Comparison of ENCODE assay signal across 1 cellular context in genomic region chr19:33767898-33768413, GRCh38.
TF ChIP-seq lines count a peak whose summit lies in the region.

No MANE protein-coding gene starts in this region.

TF ChIP-seq in HepG2, 621 proteins besides CTCF, POLR2A, EP300 and RAD21 (continued from another document and continues in another):
- TF ChIP-seq HBP1 (CRISPR knock-in tag; IDR thresholded peaks at IDR 0.05; ENCODE audit: low read depth) (0 out of 2 replicates have a peak, but pooled peaks have one; percentile 71), ZNF230 (CRISPR knock-in tag; IDR thresholded peaks at IDR 0.05) (peak; percentile 83; the same call in 1 of the 2 replicates), SP140L (CRISPR knock-in tag; IDR thresholded peaks at IDR 0.05; ENCODE audit: borderline replicate concordance) (peak; percentile 68; the same call in 1 of the 2 replicates), ZBTB44 (CRISPR knock-in tag; IDR thresholded peaks at IDR 0.05) (0 out of 2 replicates have a peak, but pooled peaks have one; percentile 45), NFKB2 (CRISPR knock-in tag; IDR thresholded peaks at IDR 0.05; ENCODE audit: borderline replicate concordance) (peak; percentile 73; the same call in 1 of the 2 replicates), TBX2 (CRISPR knock-in tag; IDR thresholded peaks at IDR 0.05; ENCODE audit: borderline replicate concordance) (peak; percentile 42; the same call in 1 of the 2 replicates), MXD3 (CRISPR knock-in tag; IDR thresholded peaks at IDR 0.05) (peak; percentile 63; the same call in 1 of the 2 replicates), GABPA (IDR thresholded peaks at IDR 0.05; ENCODE audit: low read depth, low read length) (no peak), GABPA (CRISPR knock-in tag; IDR thresholded peaks at IDR 0.05; ENCODE audit: low read depth) (no peak; the same call in 1 of the 2 replicates), HCFC1 (IDR thresholded peaks at IDR 0.05; ENCODE audit: low read depth, low read length) (no peak), TEF (CRISPR knock-in tag; IDR thresholded peaks at IDR 0.05) (0 out of 2 replicates have a peak, but pooled peaks have one; percentile 67), NFIC (IDR thresholded peaks at IDR 0.05; ENCODE audit: low read length) (no peak), MAZ (IDR thresholded peaks at IDR 0.05; ENCODE audit: borderline replicate concordance, low read depth, low read length) (no peak), MAZ (CRISPR knock-in tag; IDR thresholded peaks at IDR 0.05; ENCODE audit: low read depth) (peak; percentile 71; the same call in 1 of the 2 replicates), KMT2B (CRISPR knock-in tag; IDR thresholded peaks at IDR 0.05) (0 out of 2 replicates have a peak, but pooled peaks have one; percentile 36), BORCS8-MEF2B (CRISPR knock-in tag; IDR thresholded peaks at IDR 0.05) (peak; percentile 61; the same call in 1 of the 2 replicates), ZNF431 (CRISPR knock-in tag; IDR thresholded peaks at IDR 0.05; ENCODE audit: borderline replicate concordance, low read depth) (no peak), ZSCAN30 (CRISPR knock-in tag; IDR thresholded peaks at IDR 0.05) (0 out of 2 replicates have a peak, but pooled peaks have one; percentile 53), PLRG1 (conservative IDR thresholded peaks at IDR 0.05) (no peak), ZNF792 (CRISPR knock-in tag; IDR thresholded peaks at IDR 0.05) (peak; percentile 65; the same call in 1 of the 2 replicates), HHEX (CRISPR knock-in tag; IDR thresholded peaks at IDR 0.05) (no peak), GRHL1 (CRISPR knock-in tag; conservative IDR thresholded peaks at IDR 0.05) (no peak), STAG1 (CRISPR knock-in tag; IDR thresholded peaks at IDR 0.05) (peak; percentile 34), MEIS2 (CRISPR knock-in tag; IDR thresholded peaks at IDR 0.05) (0 out of 2 replicates have a peak, but pooled peaks have one; percentile 68), CHD2 (IDR thresholded peaks at IDR 0.05; ENCODE audit: low read depth, low read length) (no peak), SIX4 (CRISPR knock-in tag; IDR thresholded peaks at IDR 0.05) (peak; percentile 60; the same call in 1 of the 2 replicates), ZNF772 (CRISPR knock-in tag; IDR thresholded peaks at IDR 0.05) (peak; percentile 56; the same call in 1 of the 2 replicates), GZF1 (CRISPR knock-in tag; IDR thresholded peaks at IDR 0.05) (0 out of 2 replicates have a peak, but pooled peaks have one; percentile 29), ZNF510 (CRISPR knock-in tag; IDR thresholded peaks at IDR 0.05; ENCODE audit: low read depth) (0 out of 2 replicates have a peak, but pooled peaks have one; percentile 43), ZBTB26 (CRISPR knock-in tag; IDR thresholded peaks at IDR 0.05; ENCODE audit: borderline replicate concordance) (peak; percentile 74), PRDM4 (CRISPR knock-in tag; IDR thresholded peaks at IDR 0.05; ENCODE audit: borderline replicate concordance) (no peak), ZSCAN9 (CRISPR knock-in tag; IDR thresholded peaks at IDR 0.05; ENCODE audit: borderline replicate concordance) (peak; percentile 92), ZNF430 (CRISPR knock-in tag; IDR thresholded peaks at IDR 0.05) (peak; percentile 61; the same call in 1 of the 2 replicates), ZBTB7B (CRISPR knock-in tag; IDR thresholded peaks at IDR 0.05) (no peak), GLI4 (CRISPR knock-in tag; IDR thresholded peaks at IDR 0.05; ENCODE audit: borderline replicate concordance) (no peak), HES4 (CRISPR knock-in tag; IDR thresholded peaks at IDR 0.05; ENCODE audit: borderline replicate concordance) (peak; percentile 73; the same call in 1 of the 2 replicates), ARID4A (CRISPR knock-in tag; IDR thresholded peaks at IDR 0.05; ENCODE audit: borderline replicate concordance) (peak; percentile 34; the same call in 1 of the 2 replicates), PATZ1 (CRISPR knock-in tag; IDR thresholded peaks at IDR 0.05) (0 out of 2 replicates have a peak, but pooled peaks have one; percentile 13), SALL2 (CRISPR knock-in tag; IDR thresholded peaks at IDR 0.05) (0 out of 2 replicates have a peak, but pooled peaks have one; percentile 33), TFE3 (CRISPR knock-in tag; IDR thresholded peaks at IDR 0.05) (peak; percentile 57), SAP130 (CRISPR knock-in tag; IDR thresholded peaks at IDR 0.05; ENCODE audit: low read depth) (peak; percentile 47; the same call in 1 of the 2 replicates)
